In genomic region chr21:43332872-43333300, GRCh38 we compare ENCODE assay signal across 12 cellular contexts.
DNase-seq lines count a peak whose midpoint lies in the region; ATAC-seq and TF ChIP-seq lines count a peak whose summit lies in the region.
"Had no signal": no experiment of that assay in that cellular context is flagged by ENCODE, and none has a peak within 500 bp of the region (broad histone marks: within the 10 kb centered on the region; RNA-seq: fewer than 3 reads in every experiment).

No MANE protein-coding gene starts in this region.

- intact Hi-C loops in IMR-90 (cut with micrococcal nuclease) (loop anchor here (1.0 kb wide), 1 partner anchor 29 kb away; no protein-coding TSS in a partner anchor), colonic mucosa (cut with DNase I) (no loop called here), right lobe of liver (cut with DNase I) (no loop called here)

- H3K27me3 ChIP-seq in IMR-90 (ENCODE audit: control insufficient read depth, insufficient read depth, low read length): no peaks in the 10 kb centered on the region
- H3K27me3 ChIP-seq in colonic mucosa: no peaks in the 10 kb centered on the region
- no peaks in the 10 kb centered on the region for H3K27me3 ChIP-seq in right lobe of liver

- peak overlapping the region; percentile 80 for H3K4me2 ChIP-seq in IMR-90 (ENCODE audit: low read depth, low read length)

- TF ChIP-seq POLR2A in IMR-90 (IDR thresholded peaks at IDR 0.05; ENCODE audit: low read depth, low read length) (peak; percentile 46; the same call in 1 of the 2 replicates), right lobe of liver (IDR thresholded peaks at IDR 0.05) (no peak)

- H2BK120ac ChIP-seq in IMR-90 (ENCODE audit: low read depth, low read length): peak overlapping the region; percentile 100

- peaks cover 22% of the 10 kb centered on the region for H3K9me1 ChIP-seq in IMR-90 (ENCODE audit: insufficient read depth, low read length)

- no peaks in the 10 kb centered on the region for H3K9me3 ChIP-seq in IMR-90 (ENCODE audit: control insufficient read depth, insufficient read depth, low read length)
- H3K9me3 ChIP-seq in colonic mucosa: no peaks in the 10 kb centered on the region
- no peaks in the 10 kb centered on the region for H3K9me3 ChIP-seq in right lobe of liver

- H3K4me3 ChIP-seq in IMR-90 (ENCODE audit: insufficient read depth, low read depth, low read length): peak overlapping the region; percentile 18; the same call in 1 of the 2 replicates
- no peak overlapping the region for H3K4me3 ChIP-seq in colonic mucosa
- no peak overlapping the region for H3K4me3 ChIP-seq in right lobe of liver

- peak overlapping the region; percentile 98 for H3K4ac ChIP-seq in IMR-90 (ENCODE audit: low read depth, low read length)

- H2AFZ ChIP-seq in IMR-90 (replicated peaks; ENCODE audit: low read length, poor library complexity): peak overlapping the region; percentile 92

- DNase-seq in IMR-90 (peak; percentile 51), colonic mucosa (no peak), right lobe of liver (peak in 2 of 3 donors; percentile 12 to 40), NAMALWA (ENCODE audit: low spot score) (no peak), T-helper 2 cell (no peak)
- DNase-seq: activated gamma-delta T cell, GF-D8, Karpas-422, NCI-H524 treated with DMSO at 0.1 percent for 48 hours had no signal

- H3K79me1 ChIP-seq in IMR-90 (ENCODE audit: low read depth in 1 of 2, low read length in 2 of 2): peaks cover 0 to 13% of the 10 kb centered on the region in 2 experiments; a peak in 2 of 4 replicates

- peak overlapping the region; percentile 91 for H2AK9ac ChIP-seq in IMR-90 (replicated peaks; ENCODE audit: low read depth, low read length, poor library complexity)

- H3K18ac ChIP-seq in IMR-90 (ENCODE audit: low read depth, low read length): peak overlapping the region; percentile 94

- peak overlapping the region; percentile 99 for H3K23ac ChIP-seq in IMR-90 (ENCODE audit: low read depth, low read length)

- H2BK5ac ChIP-seq in IMR-90 (ENCODE audit: low read depth, low read length, poor library complexity, severe bottlenecking): peak overlapping the region; percentile 94

- TF ChIP-seq CTCF in IMR-90 (conservative IDR thresholded peaks at IDR 0.05; ENCODE audit: low read depth, low read length): no peak
- TF ChIP-seq CTCF in colonic mucosa (IDR thresholded peaks at IDR 0.05): no peak
- no peak for TF ChIP-seq CTCF in right lobe of liver (IDR thresholded peaks at IDR 0.05)

- peak overlapping the region; percentile 97 for H2BK20ac ChIP-seq in IMR-90 (ENCODE audit: low read depth, low read length)

- H4K8ac ChIP-seq in IMR-90 (ENCODE audit: low read depth in 2 of 2, low read length in 2 of 2): peak overlapping the region; percentile 61 to 97

- 19% methylated on average over 4 of the region's 17 CpGs; no CpG with 5 or more reads in 1 of the 2 experiments for WGBS in IMR-90 (ENCODE audit: extremely low coverage in 2 of 2, insufficient read length in 1 of 2), 2 experiments
- WGBS in right lobe of liver (ENCODE audit: insufficient coverage, low coverage, low lambda C conversion rate, missing lambda C conversion rate): 82% methylated on average over 4 of the region's 17 CpGs

- peak overlapping the region; percentile 99 for H4K91ac ChIP-seq in IMR-90 (ENCODE audit: insufficient read depth, low read depth, low read length)

- TF ChIP-seq RAD21 in IMR-90 (IDR thresholded peaks at IDR 0.05; ENCODE audit: low read length): no peak

- CTCF ChIA-PET in IMR-90 (lab: Yijun Ruan, JAX): no interaction called here

- H3K36me3 ChIP-seq in IMR-90 (ENCODE audit: control insufficient read depth, insufficient read depth, low read length): no peaks in the 10 kb centered on the region
- H3K36me3 ChIP-seq in colonic mucosa: no peaks in the 10 kb centered on the region
- H3K36me3 ChIP-seq in right lobe of liver: no peaks in the 10 kb centered on the region

- peak overlapping the region; percentile 92 for H3K14ac ChIP-seq in IMR-90 (replicated peaks; ENCODE audit: low read depth, low read length)

- H3K4me1 ChIP-seq in IMR-90 (ENCODE audit: control insufficient read depth, insufficient read depth, low read length) (peaks cover 23% of the 10 kb centered on the region), colonic mucosa (no peaks in the 10 kb centered on the region), right lobe of liver (peaks cover 0 to 6% (median 0%) of the 10 kb centered on the region in 4 donors)

- H4K20me1 ChIP-seq in IMR-90 (ENCODE audit: insufficient read depth, low read length): no peaks in the 10 kb centered on the region

- peak; percentile 24 for ATAC-seq in IMR-90 (ENCODE audit: low read depth)
- ATAC-seq in right lobe of liver: peak in 1 of 4 donors; percentile 19
- no peak for ATAC-seq in GM19467 (IDR thresholded peaks at IDR 0.05; ENCODE audit: unreplicated experiment)
- no peak for ATAC-seq in HG02610 (IDR thresholded peaks at IDR 0.05; ENCODE audit: unreplicated experiment)

- H4K5ac ChIP-seq in IMR-90 (ENCODE audit: low read depth, low read length): peak overlapping the region; percentile 87

- BruUV-seq in IMR-90 (replicated peaks; lab: Mats Ljungman, UMichigan): no TSS peak

- POLR2A ChIA-PET in IMR-90 (lab: Charles Lee; ENCODE audit: unreplicated experiment): no interaction called here

- in situ Hi-C loops in IMR-90 (cut with MboI; ENCODE audit: low sequenced_read_pairs): no loop called here

- H3K27ac ChIP-seq in IMR-90 (ENCODE audit: insufficient read depth, low read length) (peak overlapping the region; percentile 96), colonic mucosa (no peak overlapping the region), right lobe of liver (peak overlapping the region in 2 of 3 donors; percentile 15 to 38), temporal lobe (ENCODE audit: low read depth, low read length) (peak overlapping the region; percentile 44)

- dilution Hi-C loops in IMR-90 (cut with HindIII; ENCODE audit: low sequenced_read_pairs, unreplicated experiment): no loop called here

- peak overlapping the region; percentile 98 for H3K56ac ChIP-seq in IMR-90 (ENCODE audit: extremely low read depth, insufficient read depth, low read length)

- peak overlapping the region; percentile 96 for H2AK5ac ChIP-seq in IMR-90 (ENCODE audit: low read depth, low read length)

- H2BK15ac ChIP-seq in IMR-90 (ENCODE audit: low read depth, low read length): peak overlapping the region; percentile 98; the same call in 2 of the 3 replicates

- H3K9ac ChIP-seq in IMR-90 (ENCODE audit: low read depth, low read length): peak overlapping the region; percentile 78
- H3K9ac ChIP-seq in colonic mucosa (ENCODE audit: low read depth in 2 of 2, low read length in 2 of 2): peak overlapping the region; percentile 43 to 44

TF ChIP-seq in IMR-90, 13 proteins besides CTCF, POLR2A, EP300 and RAD21:
- TF ChIP-seq NFE2L2 (IDR thresholded peaks at IDR 0.05; ENCODE audit: low read depth, low read length) (no peak), CHD1 (IDR thresholded peaks at IDR 0.05; ENCODE audit: low read depth, low read length) (0 out of 2 replicates have a peak, but pooled peaks have one; percentile 53), USF2 (IDR thresholded peaks at IDR 0.05; ENCODE audit: low read depth, low read length) (no peak), MAZ (IDR thresholded peaks at IDR 0.05; ENCODE audit: borderline replicate concordance, low read depth, low read length) (peak; percentile 27; the same call in 1 of the 2 replicates)

Comparison
In these comparisons a context has a peak if more than half of its experiments do, and no peak if none do; other contexts are left out.
1. DNase-seq: peak in IMR-90 (single experiment) and right lobe of liver (2 of 3); none in colonic mucosa (single experiment), NAMALWA (single experiment) and T-helper 2 cell (0 of 5).